In genomic region chr11:100732949-100733348, GRCh38 we compare ENCODE assay signal across 22 cellular contexts. TPM values are rescaled to one million over a fixed set of nuclear protein-coding genes. Genes with fewer than 3 reads are reported as not detected.
DNase-seq lines count a peak whose midpoint lies in the region; ATAC-seq, FAIRE-seq and TF ChIP-seq lines count a peak whose summit lies in the region.
"Had no signal": no experiment of that assay in that cellular context is flagged by ENCODE, and none has a peak within 500 bp of the region (broad histone marks: within the 10 kb centered on the region; RNA-seq: fewer than 3 reads in every experiment).

No MANE protein-coding gene starts in this region.

- H3K9me3 ChIP-seq in smooth muscle cell (replicated peaks; ENCODE audit: low read depth) = no peaks in the 10 kb centered on the region
- no peaks in the 10 kb centered on the region for H3K9me3 ChIP-seq in GM23248 (ENCODE audit: low read depth)
- H3K9me3 ChIP-seq: A549, Caco-2 had no signal

- H3F3A ChIP-seq in smooth muscle cell (ENCODE audit: low read depth) = peaks cover 15% of the 10 kb centered on the region
- H3F3A ChIP-seq in GM23248 (ENCODE audit: insufficient read depth) = peaks cover 9% of the 10 kb centered on the region; the same call in 1 of the 2 replicates

- DNase-seq in NCI-H82 (lab: John Stamatoyannopoulos, UW) = peak; percentile 7
- no peak for DNase-seq in NCI-H82 treated with DMSO at 0.1 percent for 48 hours (lab: John Stamatoyannopoulos, UW; ENCODE audit: unreplicated experiment)
- DNase-seq in D721Med (ENCODE audit: insufficient read length, low spot score) = no peak
- no peak for DNase-seq in left lobe of liver (ENCODE audit: low spot score)
- DNase-seq in smooth muscle cell (lab: John Stamatoyannopoulos, UW; ENCODE audit: unreplicated experiment) = no peak
- DNase-seq in GM23248 = no peak
- DNase-seq: AML-193; Caco-2; CD4-positive, alpha-beta T cell; DMS153; DMS79; GDM1; GOT3; H7; HFFc6 had no signal

- peaks cover 8% of the 10 kb centered on the region for H4K20me1 ChIP-seq in smooth muscle cell (ENCODE audit: low read depth)
- H4K20me1 ChIP-seq in GM23248 (ENCODE audit: insufficient read depth) = no peaks in the 10 kb centered on the region

- peaks cover 55% of the 10 kb centered on the region for H3K79me2 ChIP-seq in smooth muscle cell (ENCODE audit: low read depth)
- no peaks in the 10 kb centered on the region for H3K79me2 ChIP-seq in GM23248 (ENCODE audit: insufficient read depth)

- H3K9ac ChIP-seq in smooth muscle cell (ENCODE audit: low read depth) = no peak overlapping the region
- no peak overlapping the region for H3K9ac ChIP-seq in GM23248

- H3K36me3 ChIP-seq in smooth muscle cell (ENCODE audit: low read depth) = no peaks in the 10 kb centered on the region
- H3K36me3 ChIP-seq in GM23248 (ENCODE audit: low read depth) = no peaks in the 10 kb centered on the region

- H3K27me3 ChIP-seq in smooth muscle cell (ENCODE audit: low read depth) (no peaks in the 10 kb centered on the region), GM23248 (replicated peaks; ENCODE audit: insufficient read depth) (no peaks in the 10 kb centered on the region)

- ATAC-seq in left lobe of liver = peak; percentile 70
- ATAC-seq in HG02885 (IDR thresholded peaks at IDR 0.05; ENCODE audit: poor library complexity, unreplicated experiment) = no peak
- ATAC-seq: HCT116 had no signal

- H3K9me2 ChIP-seq in GM23248 (ENCODE audit: insufficient read depth) = no peaks in the 10 kb centered on the region

- TF ChIP-seq CTCF in D721Med (IDR thresholded peaks at IDR 0.05; ENCODE audit: insufficient read depth, missing control alignments) (no peak), smooth muscle cell (IDR thresholded peaks at IDR 0.05; ENCODE audit: borderline replicate concordance, insufficient read depth, poor library complexity, severe bottlenecking) (no peak)

- in situ Hi-C loops in GM23248 (cut with MboI) = no loop called here

- H3K4me3 ChIP-seq in smooth muscle cell = no peak overlapping the region
- H3K4me3 ChIP-seq in GM23248 = no peak overlapping the region
- H3K4me3 ChIP-seq: A549 had no signal

- no peak overlapping the region for H2AFZ ChIP-seq in smooth muscle cell (ENCODE audit: low read depth)
- no peak overlapping the region for H2AFZ ChIP-seq in GM23248

- H3K27ac ChIP-seq in smooth muscle cell (ENCODE audit: low read depth) (peak overlapping the region; percentile 39), GM23248 (no peak overlapping the region)
- H3K27ac ChIP-seq: 22Rv1, A549, C4-2B had no signal

- H3K4me2 ChIP-seq in smooth muscle cell (no peak overlapping the region), GM23248 (ENCODE audit: unreplicated experiment) (no peak overlapping the region)
- H3K4me2 ChIP-seq: A549 had no signal

- H3K4me1 ChIP-seq in smooth muscle cell (ENCODE audit: low read depth) (peaks cover 38% of the 10 kb centered on the region), GM23248 (ENCODE audit: insufficient read depth) (peaks cover 11% of the 10 kb centered on the region; the same call in 1 of the 2 replicates)

- FAIRE-seq in D721Med (lab: Jason Lieb, UNC) = peak; percentile 84
- FAIRE-seq: A549, GM12892, GM18507 had no signal

RNA-seq across cellular contexts. Expression of gene ARHGAP42, which starts 45.9 kb away (rescaled TPM):
- total RNA-seq in left lobe of liver (11.2 TPM), smooth muscle cell (49.3 and 53.4 TPM in 2 replicates)
- polyA plus RNA-seq in smooth muscle cell (12.2 and 12.7 TPM in 2 replicates), GM23248 (2016; fragmentation: Nextera tagmentation; extraction: Ambion mirVana) (0.68 and 0.74 TPM in 2 replicates)
- 2.3 and 2.7 TPM in 2 replicates for total RNA-seq in GM23248 (2014; rRNA removed; shearing (Covaris generic))
- total RNA-seq: CD4-positive, alpha-beta T cell had no signal
